20 cellular contexts compared by ENCODE assay signal in genomic region chr6:33117826-33118277, GRCh38. TPM values are rescaled to one million over a fixed set of nuclear protein-coding genes. Genes with fewer than 3 reads are reported as not detected.
DNase-seq lines count a peak whose midpoint lies in the region; ATAC-seq, FAIRE-seq and TF ChIP-seq lines count a peak whose summit lies in the region.
"Had no signal": no experiment of that assay in that cellular context is flagged by ENCODE, and none has a peak within 500 bp of the region (broad histone marks: within the 10 kb centered on the region; RNA-seq: fewer than 3 reads in every experiment).

No MANE protein-coding gene starts in this region.

- TF ChIP-seq CTCF in GM12878 (IDR thresholded peaks at IDR 0.05 in 2 of 3, conservative IDR thresholded peaks at IDR 0.05 in 1 of 3; ENCODE audit: control insufficient read depth in 2 of 3, extremely low read depth in 1 of 3, insufficient read depth in 1 of 3, low read depth in 3 of 3, low read length in 3 of 3) = no peak
- no peak for TF ChIP-seq CTCF in glutamatergic neuron (IDR thresholded peaks at IDR 0.05; ENCODE audit: partially characterized antibody, unreplicated experiment)

- no peak for TF ChIP-seq RAD21 in GM12878 (IDR thresholded peaks at IDR 0.05; ENCODE audit: insufficient read depth, low read depth, low read length)

- peak overlapping the region in 1 of 2 donors; percentile 53 for H3K4me3 Mint-ChIP-seq in stimulated activated naive CD8-positive, alpha-beta T cell treated with anti-CD3 and anti-CD28 coated beads, Interleukin-15, amount 100 ng/mL, for 72 hours
- no peak overlapping the region for H3K4me3 Mint-ChIP-seq in glutamatergic neuron (ENCODE audit: unreplicated experiment)
- H3K4me3 Mint-ChIP-seq: activated CD4-positive, alpha-beta memory T cell treated with anti-CD3 and anti-CD28 coated beads for 36 hours; CD4-positive, CD25-positive, alpha-beta regulatory T cell; dendritic cell treated with granulocyte-macrophage colony-stimulating factor and Interleukin-4, amounts not matched to agents 40 ng/mL and 50 ng/mL, for 4 days; natural killer cell treated with Interleukin-12 subunit alpha and Interleukin-12 subunit beta and Interleukin-15 and Interleukin-18, amount 100 ng/mL, for 72 hours had no signal

- H3K9me3 Mint-ChIP-seq in stimulated activated naive CD8-positive, alpha-beta T cell treated with anti-CD3 and anti-CD28 coated beads, Interleukin-15, amount 100 ng/mL, for 72 hours = no peaks in the 10 kb centered on the region
- peaks cover 3% of the 10 kb centered on the region for H3K9me3 Mint-ChIP-seq in glutamatergic neuron (ENCODE audit: unreplicated experiment)
- H3K9me3 Mint-ChIP-seq: activated CD4-positive, alpha-beta memory T cell treated with anti-CD3 and anti-CD28 coated beads for 36 hours; natural killer cell treated with Interleukin-12 subunit alpha and Interleukin-12 subunit beta and Interleukin-15 and Interleukin-18, amount 100 ng/mL, for 72 hours had no signal

- H2AFZ ChIP-seq in GM12878 (ENCODE audit: control insufficient read depth, low read depth, low read length) = 0 out of 2 replicates have a peak overlapping the region, but pooled peaks have one; percentile 17

- peak in 1 of 2 experiments; percentile 31; a peak in 1 of 4 replicates for TF ChIP-seq EP300 in GM12878 (IDR thresholded peaks at IDR 0.05; ENCODE audit: borderline replicate concordance in 1 of 2, control insufficient read depth in 1 of 2, low read depth in 2 of 2, low read length in 2 of 2)

- FAIRE-seq in GM12878 (lab: Jason Lieb, UNC) = no peak

- no peak overlapping the region for H3K9ac ChIP-seq in GM12878 (ENCODE audit: control insufficient read depth, insufficient read depth, low read length)

- no TSS peak for BruUV-seq in GM12878 (replicated peaks; lab: Mats Ljungman, UMichigan)

- H3K27me3 ChIP-seq in GM12878 (replicated peaks in 1 of 2; ENCODE audit: control insufficient read depth in 2 of 2, insufficient read depth in 2 of 2, low read length in 1 of 2) = peaks cover 0 to 2% of the 10 kb centered on the region in 2 experiments; a peak in 2 of 4 replicates

- H3K36me3 ChIP-seq in GM12878 (ENCODE audit: control insufficient read depth in 2 of 2, insufficient read depth in 2 of 2, low read length in 1 of 2) = no peaks in the 10 kb centered on the region

- H3K4me2 ChIP-seq in GM12878 (ENCODE audit: control insufficient read depth, insufficient read depth) = peak overlapping the region; percentile 49

- H3K36me3 Mint-ChIP-seq in glutamatergic neuron (ENCODE audit: unreplicated experiment) = no peaks in the 10 kb centered on the region
- H3K36me3 Mint-ChIP-seq: activated CD4-positive, alpha-beta memory T cell treated with anti-CD3 and anti-CD28 coated beads for 36 hours; CD4-positive, CD25-positive, alpha-beta regulatory T cell; natural killer cell treated with Interleukin-12 subunit alpha and Interleukin-12 subunit beta and Interleukin-15 and Interleukin-18, amount 100 ng/mL, for 72 hours had no signal

- peaks cover 44% of the 10 kb centered on the region for H3K4me1 ChIP-seq in GM12878 (ENCODE audit: control insufficient read depth, insufficient read depth, low read length)
- H3K4me1 ChIP-seq: A549, foreskin keratinocyte, psoas muscle had no signal

- WGBS in GM12878 (ENCODE audit: insufficient coverage, insufficient replicate concordance, low lambda C conversion rate, missing lambda C conversion rate) = 7% methylated on average over 8 of the region's 8 CpGs

- H3K4me3 ChIP-seq in GM12878 = no peak overlapping the region
- H3K4me3 ChIP-seq: A549, psoas muscle had no signal

- peak; percentile 15 for DNase-seq in stimulated activated naive CD8-positive, alpha-beta T cell treated with anti-CD3 and anti-CD28 coated beads, Interleukin-15, Interleukin-2, amounts not matched to agents 100 U/mL and 50 U/mL, for 24 hours
- DNase-seq in stimulated activated naive CD8-positive, alpha-beta T cell treated with anti-CD3 and anti-CD28 coated beads, Interleukin-15, amount 100 ng/mL, for 72 hours = no peak
- no peak for DNase-seq in GM12878 (ENCODE audit: low read depth, low spot score)
- peak; percentile 14 for DNase-seq in left kidney (ENCODE audit: low read depth, low spot score)
- no peak for DNase-seq in glutamatergic neuron
- no peak for DNase-seq in left ventricle myocardium superior
- no peak for DNase-seq in germinal center (ENCODE audit: low spot score)
- DNase-seq: activated CD4-positive, alpha-beta memory T cell treated with anti-CD3 and anti-CD28 coated beads for 36 hours; activated T-cell treated with anti-CD3 and anti-CD28 coated beads, Interleukin-2, amount 50 U/mL, for 48 hours; DND-41; psoas muscle; SIG-M5; stimulated activated CD8-positive, alpha-beta memory T cell treated with anti-CD3 and anti-CD28 coated beads, Interleukin-4, amount 100 ng/mL, for 48 hours had no signal

- RAD21 ChIA-PET in GM12878 (lab: Charles Lee; ENCODE audit: unreplicated experiment) = interaction anchor here (0.8 to 4.2 kb wide), 5 partner anchors 9 to 103 kb away, joined by 3 to 19 read pairs (median 3); no protein-coding TSS in a partner anchor

- H3K27ac Mint-ChIP-seq in stimulated activated naive CD8-positive, alpha-beta T cell treated with anti-CD3 and anti-CD28 coated beads, Interleukin-15, amount 100 ng/mL, for 72 hours = no peak overlapping the region
- no peak overlapping the region for H3K27ac Mint-ChIP-seq in glutamatergic neuron (ENCODE audit: unreplicated experiment)
- H3K27ac Mint-ChIP-seq: activated CD4-positive, alpha-beta memory T cell treated with anti-CD3 and anti-CD28 coated beads for 36 hours; CD4-positive, CD25-positive, alpha-beta regulatory T cell; dendritic cell treated with granulocyte-macrophage colony-stimulating factor and Interleukin-4, amounts not matched to agents 40 ng/mL and 50 ng/mL, for 4 days; natural killer cell treated with Interleukin-12 subunit alpha and Interleukin-12 subunit beta and Interleukin-15 and Interleukin-18, amount 100 ng/mL, for 72 hours had no signal

- no peaks in the 10 kb centered on the region; the same call in 2 of the 3 replicates for H3K9me3 ChIP-seq in GM12878 (replicated peaks; ENCODE audit: control insufficient read depth, insufficient read depth, low read length)
- H3K9me3 ChIP-seq: A549, psoas muscle had no signal

- H4K20me1 ChIP-seq in GM12878 (ENCODE audit: control insufficient read depth, insufficient read depth) = no peaks in the 10 kb centered on the region

- peaks cover 31% of the 10 kb centered on the region for H3K4me1 Mint-ChIP-seq in stimulated activated naive CD8-positive, alpha-beta T cell treated with anti-CD3 and anti-CD28 coated beads, Interleukin-15, amount 100 ng/mL, for 72 hours
- peaks cover 15% of the 10 kb centered on the region for H3K4me1 Mint-ChIP-seq in glutamatergic neuron (ENCODE audit: low read depth, unreplicated experiment)

- no peak for TF ChIP-seq POLR2A in GM12878 (IDR thresholded peaks at IDR 0.05; ENCODE audit: low read depth, low read length)

- in situ Hi-C loops in GM12878 (cut with MboI) = loop anchor here (5.0 kb wide), 1 partner anchor 129 kb away; no protein-coding TSS in a partner anchor

- intact Hi-C loops in GM12878 (cut with micrococcal nuclease; ENCODE audit: unreplicated experiment) (no loop called here), left ventricle myocardium superior (cut with micrococcal nuclease) (no loop called here)

- H3K27me3 Mint-ChIP-seq in stimulated activated naive CD8-positive, alpha-beta T cell treated with anti-CD3 and anti-CD28 coated beads, Interleukin-15, amount 100 ng/mL, for 72 hours = peaks cover 52% of the 10 kb centered on the region
- peaks cover 14% of the 10 kb centered on the region for H3K27me3 Mint-ChIP-seq in glutamatergic neuron (ENCODE audit: unreplicated experiment)

- no peak overlapping the region for H3K27ac ChIP-seq in GM12878 (ENCODE audit: control insufficient read depth, insufficient read depth)
- H3K27ac ChIP-seq: A549, epithelial cell of prostate, foreskin keratinocyte, psoas muscle had no signal

- CTCF ChIA-PET in GM12878 (lab: Yijun Ruan, JAX) = interaction anchor here (0.6 to 8.9 kb wide), 21 partner anchors 9 to 217 kb away, joined by 3 to 184 read pairs (median 4); partner anchors contain the start of gene HLA-DPB1

- no peak for ATAC-seq in stimulated activated naive CD8-positive, alpha-beta T cell treated with anti-CD3 and anti-CD28 coated beads, Interleukin-15, Interleukin-2, amounts not matched to agents 100 U/mL and 50 U/mL, for 24 hours
- no peak for ATAC-seq in stimulated activated naive CD8-positive, alpha-beta T cell treated with anti-CD3 and anti-CD28 coated beads, Interleukin-15, amount 100 ng/mL, for 72 hours
- peak; percentile 10; the same call in 1 of the 3 replicates for ATAC-seq in GM12878
- no peak for ATAC-seq in GM18870 (IDR thresholded peaks at IDR 0.05; ENCODE audit: unreplicated experiment)
- no peak for ATAC-seq in left ventricle myocardium superior
- ATAC-seq: foreskin keratinocyte had no signal

- POLR2A ChIA-PET in GM12878 (lab: Charles Lee) = interaction anchor here (1.1 to 1.4 kb wide), 2 partner anchors 88 to 125 kb away, joined by 3 read pairs; no protein-coding TSS in a partner anchor

- SMC1A ChIA-PET in GM12878 (lab: Charles Lee; ENCODE audit: uncharacterized antibody, unreplicated experiment) = interaction anchor here (0.7 to 8.9 kb wide), 7 partner anchors 11 to 131 kb away, joined by 3 to 139 read pairs (median 4); partner anchors contain the start of genes HLA-DOA and HLA-DPA1

- H3K79me2 ChIP-seq in GM12878 (ENCODE audit: control insufficient read depth, insufficient read depth, low read length) = no peaks in the 10 kb centered on the region

RNA-seq across cellular contexts. Expression of gene HLA-DPB1, which starts 42.1 kb away (rescaled TPM):
- 134 and 137 TPM in 2 replicates for total RNA-seq in GM12878 (2013; cell fraction: nucleolus; rRNA removed)
- total RNA-seq in GM12878 (2014; rRNA removed) = 395 and 404 TPM in 2 replicates
- 285 and 287 TPM in 2 replicates for total RNA-seq in GM12878 (2014; rRNA removed; fragmentation: Illumina TruSeq; extraction: Trizol)
- total RNA-seq in GM12878 (2021) = 481 and 486 TPM in 2 replicates
- polyA plus RNA-seq in GM12878 (2011; ENCODE audit: low read depth) = 254 TPM
- 292 and 430 TPM in 2 replicates for polyA plus RNA-seq in GM12878 (2011; rRNA removed)
- polyA plus RNA-seq in GM12878 (2011; cell fraction: cytosol; rRNA removed) = 502 and 678 TPM in 2 replicates
- 323 and 407 TPM in 2 replicates for polyA plus RNA-seq in GM12878 (2011; cell fraction: nucleus; rRNA removed)
- 456 and 490 TPM in 2 replicates for polyA plus RNA-seq in GM12878 (2012)
- 226 and 305 TPM in 2 replicates for polyA plus RNA-seq in GM12878 (2014; fragmentation: Illumina TruSeq; extraction: Trizol)
- 100 to 1,000 TPM; 101 to 177 TPM for polyA plus RNA-seq in GM12878 (2014; fragmentation: Nextera tagmentation; extraction: Ambion mirVana)
- polyA plus RNA-seq in GM12878 (2014; rRNA removed) = 675 and 740 TPM in 2 replicates
- polyA plus RNA-seq in GM12878 (2016; fragmentation: Nextera tagmentation; extraction: Ambion mirVana) = 100 to 1,000 TPM; 346 to 359 TPM
- 225 and 371 TPM in 2 replicates for polyA minus RNA-seq in GM12878 (2011; rRNA and poly(A)+ RNA removed)
- 92.2 and 105 TPM in 2 replicates for polyA minus RNA-seq in GM12878 (2011; cell fraction: cytosol; rRNA and poly(A)+ RNA removed)
- 45.3 and 62.7 TPM in 2 replicates for polyA minus RNA-seq in GM12878 (2011; cell fraction: nucleus; rRNA and poly(A)+ RNA removed)
- 4.7 TPM for total RNA-seq in glutamatergic neuron (ENCODE audit: unreplicated experiment)
- total RNA-seq in left ventricle myocardium superior = 41.5 TPM
- polyA plus RNA-seq: A549, foreskin keratinocyte had no signal

RNA-seq across cellular contexts. Expression of gene HLA-DPA1, which starts 44.4 kb away (rescaled TPM):
- total RNA-seq in GM12878 (2013; cell fraction: nucleolus; rRNA removed) = 426 and 443 TPM in 2 replicates
- total RNA-seq in GM12878 (2014; rRNA removed) (1,084 and 1,097 TPM in 2 replicates), GM12878 (2014; rRNA removed; fragmentation: Illumina TruSeq; extraction: Trizol) (990 and 1,018 TPM in 2 replicates), GM12878 (2021) (707 and 749 TPM in 2 replicates), glutamatergic neuron (ENCODE audit: unreplicated experiment) (1.0 TPM), left ventricle myocardium superior (37.7 TPM)
- 802 TPM for polyA plus RNA-seq in GM12878 (2011; ENCODE audit: low read depth)
- polyA plus RNA-seq in GM12878 (2011; rRNA removed) (1,074 and 1,640 TPM in 2 replicates), GM12878 (2014; fragmentation: Illumina TruSeq; extraction: Trizol) (1,388 and 1,535 TPM in 2 replicates), GM12878 (2014; fragmentation: Nextera tagmentation; extraction: Ambion mirVana) (100 to 1,000 TPM; 508 to 665 TPM), GM12878 (2014; rRNA removed) (952 and 1,003 TPM in 2 replicates), GM12878 (2016; fragmentation: Nextera tagmentation; extraction: Ambion mirVana) (100 to 1,000 TPM; 640 to 684 TPM)
- polyA plus RNA-seq in GM12878 (2011; cell fraction: cytosol; rRNA removed) = 1,290 and 1,476 TPM in 2 replicates
- polyA plus RNA-seq in GM12878 (2011; cell fraction: nucleus; rRNA removed) = 450 and 715 TPM in 2 replicates
- polyA plus RNA-seq in GM12878 (2012) = 953 and 1,333 TPM in 2 replicates
- 630 and 837 TPM in 2 replicates for polyA minus RNA-seq in GM12878 (2011; rRNA and poly(A)+ RNA removed)
- polyA minus RNA-seq in GM12878 (2011; cell fraction: cytosol; rRNA and poly(A)+ RNA removed) = 250 and 316 TPM in 2 replicates
- polyA minus RNA-seq in GM12878 (2011; cell fraction: nucleus; rRNA and poly(A)+ RNA removed) = 116 and 131 TPM in 2 replicates

Comparison
In these comparisons a context has a peak if more than half of its experiments do, and no peak if none do; other contexts are left out.
1. DNase-seq: peak in stimulated activated naive CD8-positive, alpha-beta T cell treated with anti-CD3 and anti-CD28 coated beads, Interleukin-15, Interleukin-2, amounts not matched to agents 100 U/mL and 50 U/mL, for 24 hours (single experiment) and left kidney (single experiment); none in stimulated activated naive CD8-positive, alpha-beta T cell treated with anti-CD3 and anti-CD28 coated beads, Interleukin-15, amount 100 ng/mL, for 72 hours (0 of 2), GM12878 (single experiment), glutamatergic neuron (single experiment), left ventricle myocardium superior (single experiment) and germinal center (single experiment).
2. RNA of gene HLA-DPA1, which starts 44.4 kb away (total RNA-seq): 426 to 1,097 TPM in GM12878 and 37.7 TPM in left ventricle myocardium superior (single experiment); 1.0 TPM in glutamatergic neuron (single experiment); every median in the first group is over 10 times any median in the second.